ENCODE assay signal across 8 cellular contexts in genomic region chr18:49812321-49813070, GRCh38. TPM values are rescaled to one million over a fixed set of nuclear protein-coding genes. Genes with fewer than 3 reads are reported as not detected.
A peak's percentile ranks its signal among the peaks of the same experiment; 100 is the strongest.
DNase-seq lines count a peak whose midpoint lies in the region; ATAC-seq and TF ChIP-seq lines count a peak whose summit lies in the region.

No MANE protein-coding gene starts in this region.

- H3K27ac ChIP-seq in AG04450 (ENCODE audit: low read depth, low read length), result peak overlapping the region; percentile 43
- H3K27ac ChIP-seq in HEK293 (ENCODE audit: extremely low read depth, low read depth, low read length), result peak overlapping the region; percentile 96

- H3K9me3 Mint-ChIP-seq in activated T-helper 2 cell treated with anti-CD3 and anti-CD28 coated beads, Interferon-gamma antibody, Interleukin-2, Interleukin-4, amounts not matched to agents 10 μg/mL and 5 μg/mL and 100 μg/mL, durations not matched to agents 14 hours and 24 hours and 36 hours, result peaks cover 19% of the 10 kb centered on the region
- H3K9me3 Mint-ChIP-seq in stimulated activated naive CD8-positive, alpha-beta T cell treated with anti-CD3 and anti-CD28 coated beads, Interleukin-15, amount 100 ng/mL, for 72 hours, result peaks cover 12 to 14% of the 10 kb centered on the region in 2 donors

- peaks cover 57% of the 10 kb centered on the region for H3K36me3 Mint-ChIP-seq in activated T-helper 2 cell treated with anti-CD3 and anti-CD28 coated beads, Interferon-gamma antibody, Interleukin-2, Interleukin-4, amounts not matched to agents 10 μg/mL and 5 μg/mL and 100 μg/mL, durations not matched to agents 14 hours and 24 hours and 36 hours (ENCODE audit: low read depth)

- H3K9me3 ChIP-seq in AG04450 (ENCODE audit: control insufficient read depth, insufficient read depth, low read length), result no peaks in the 10 kb centered on the region; the same call in none of the 2 replicates
- H3K9me3 ChIP-seq in HEK293 (ENCODE audit: control insufficient read depth, insufficient read depth, low read depth, low read length), result no peaks in the 10 kb centered on the region
- no peaks in the 10 kb centered on the region for H3K9me3 ChIP-seq in iPS-18c (ENCODE audit: control insufficient read depth, insufficient read depth, low read length)

- peaks cover 22% of the 10 kb centered on the region for H3K4me1 ChIP-seq in HEK293 (ENCODE audit: control insufficient read depth, insufficient read depth, low read length)

- TF ChIP-seq CTCF in AG04450 (IDR thresholded peaks at IDR 0.05; ENCODE audit: low read depth, low read length) (no peak), HEK293 (tag by site-specific recombination; IDR thresholded peaks at IDR 0.05) (no peak), GM10248 (IDR thresholded peaks at IDR 0.05; ENCODE audit: control extremely low read depth, extremely low read depth, low read depth, missing control alignments) (no peak)

- peak overlapping the region; percentile 89 for H3K4me3 Mint-ChIP-seq in activated T-helper 2 cell treated with anti-CD3 and anti-CD28 coated beads, Interferon-gamma antibody, Interleukin-2, Interleukin-4, amounts not matched to agents 10 μg/mL and 5 μg/mL and 100 μg/mL, durations not matched to agents 14 hours and 24 hours and 36 hours (ENCODE audit: low read depth)
- peak overlapping the region; percentile 90 to 91 for H3K4me3 Mint-ChIP-seq in stimulated activated naive CD8-positive, alpha-beta T cell treated with anti-CD3 and anti-CD28 coated beads, Interleukin-15, amount 100 ng/mL, for 72 hours

- H3K36me3 ChIP-seq in HEK293 (ENCODE audit: control insufficient read depth in 2 of 2, insufficient read depth in 1 of 2, low read length in 2 of 2), result no peaks in the 10 kb centered on the region; a peak in 1 of 3 replicates

- peaks cover 44% of the 10 kb centered on the region for H3K4me1 Mint-ChIP-seq in activated T-helper 2 cell treated with anti-CD3 and anti-CD28 coated beads, Interferon-gamma antibody, Interleukin-2, Interleukin-4, amounts not matched to agents 10 μg/mL and 5 μg/mL and 100 μg/mL, durations not matched to agents 14 hours and 24 hours and 36 hours (ENCODE audit: low read depth)
- peaks cover 24% of the 10 kb centered on the region for H3K4me1 Mint-ChIP-seq in stimulated activated naive CD8-positive, alpha-beta T cell treated with anti-CD3 and anti-CD28 coated beads, Interleukin-15, amount 100 ng/mL, for 72 hours

- POLR2A ChIA-PET in AG04450 (lab: Yijun Ruan, JAX), result no interaction called here
- POLR2A ChIA-PET in HEK293 (lab: Yijun Ruan, JAX), result interaction anchor here (0.7 to 1.4 kb wide), 4 partner anchors 23 to 325 kb away, joined by 4 to 5 read pairs (median 4); partner anchors contain the start of gene C18orf32
- POLR2A ChIA-PET in GM10248 (lab: Yijun Ruan, JAX), result no interaction called here

- CTCF ChIA-PET in AG04450 (lab: Charles Lee) (interaction anchor here (0.6 to 2.4 kb wide), 6 partner anchors 28 to 616 kb away, joined by 3 to 8 read pairs (median 4); no protein-coding TSS in a partner anchor), HEK293 (lab: Yijun Ruan, JAX) (interaction anchor here (0.7 to 1.9 kb wide), 2 partner anchors 49 to 207 kb away, joined by 4 to 7 read pairs; no protein-coding TSS in a partner anchor), GM10248 (lab: Yijun Ruan, JAX) (interaction anchor here (1.4 to 1.7 kb wide), 2 partner anchors 21 to 27 kb away, joined by 3 to 4 read pairs; no protein-coding TSS in a partner anchor)

- intact Hi-C loops in activated T-helper 2 cell treated with anti-CD3 and anti-CD28 coated beads, Interferon-gamma antibody, Interleukin-2, Interleukin-4, amounts not matched to agents 10 μg/mL and 5 μg/mL and 100 μg/mL, durations not matched to agents 14 hours and 24 hours and 36 hours (cut with micrococcal nuclease), result loop anchor here (1.0 to 10.0 kb wide), 7 partner anchors 24 to 860 kb away; partner anchors contain the start of genes C18orf32, CXXC1, MBD1 and SKA1

- no peak for ATAC-seq in stimulated activated naive CD8-positive, alpha-beta T cell treated with anti-CD3 and anti-CD28 coated beads, Interleukin-15, amount 100 ng/mL, for 72 hours
- no peak for ATAC-seq in GM19397 (IDR thresholded peaks at IDR 0.05; ENCODE audit: unreplicated experiment)

- H3K4me3 ChIP-seq in AG04450 (ENCODE audit: low read depth, low read length) (peak overlapping the region; percentile 83), HEK293 (ENCODE audit: low read depth, low read length) (peak overlapping the region; percentile 76), iPS-18c (ENCODE audit: insufficient read depth, low read depth, low read length) (peak overlapping the region; percentile 92)

- no peak for DNase-seq in AG04450 (ENCODE audit: low read depth, low spot score)
- no peak for DNase-seq in activated T-helper 2 cell treated with anti-CD3 and anti-CD28 coated beads, Interferon-gamma antibody, Interleukin-2, Interleukin-4, amounts not matched to agents 10 μg/mL and 5 μg/mL and 100 μg/mL, durations not matched to agents 14 hours and 24 hours and 36 hours (ENCODE audit: low spot score)
- no peak for DNase-seq in stimulated activated naive CD8-positive, alpha-beta T cell treated with anti-CD3 and anti-CD28 coated beads, Interleukin-15, amount 100 ng/mL, for 72 hours
- DNase-seq in stimulated activated CD4-positive, alpha-beta T cell treated with anti-CD3 and anti-CD28 coated beads, Interleukin-4, amount 100 ng/mL, for 1 hour, result no peak
- DNase-seq in GM10248 (ENCODE audit: extremely low spot score), result no peak

- no peaks in the 10 kb centered on the region for H3K27me3 Mint-ChIP-seq in activated T-helper 2 cell treated with anti-CD3 and anti-CD28 coated beads, Interferon-gamma antibody, Interleukin-2, Interleukin-4, amounts not matched to agents 10 μg/mL and 5 μg/mL and 100 μg/mL, durations not matched to agents 14 hours and 24 hours and 36 hours (ENCODE audit: low read depth)
- no peaks in the 10 kb centered on the region for H3K27me3 Mint-ChIP-seq in stimulated activated naive CD8-positive, alpha-beta T cell treated with anti-CD3 and anti-CD28 coated beads, Interleukin-15, amount 100 ng/mL, for 72 hours

- H3K27ac Mint-ChIP-seq in activated T-helper 2 cell treated with anti-CD3 and anti-CD28 coated beads, Interferon-gamma antibody, Interleukin-2, Interleukin-4, amounts not matched to agents 10 μg/mL and 5 μg/mL and 100 μg/mL, durations not matched to agents 14 hours and 24 hours and 36 hours, result peak overlapping the region; percentile 98
- H3K27ac Mint-ChIP-seq in stimulated activated naive CD8-positive, alpha-beta T cell treated with anti-CD3 and anti-CD28 coated beads, Interleukin-15, amount 100 ng/mL, for 72 hours, result peak overlapping the region; percentile 97 to 99

- H3K27me3 ChIP-seq in AG04450 (ENCODE audit: control insufficient read depth, insufficient read depth, low read length), result no peaks in the 10 kb centered on the region

TF ChIP-seq in HEK293, 187 proteins besides CTCF, POLR2A, EP300 and RAD21 (continues in another document):
- peak; percentile 86 for TF ChIP-seq SP7 (tag by site-specific recombination; IDR thresholded peaks at IDR 0.05)
- peak; percentile 26; the same call in 1 of the 2 replicates for TF ChIP-seq GLIS1 (tag by site-specific recombination; IDR thresholded peaks at IDR 0.05)
- 0 out of 2 replicates have a peak, but pooled peaks have one; percentile 9 for TF ChIP-seq ZXDB (tag by site-specific recombination; IDR thresholded peaks at IDR 0.05)
- peak; percentile 64 for TF ChIP-seq ZNF692 (tag by site-specific recombination; IDR thresholded peaks at IDR 0.05)
- TF ChIP-seq, protein P1, sequence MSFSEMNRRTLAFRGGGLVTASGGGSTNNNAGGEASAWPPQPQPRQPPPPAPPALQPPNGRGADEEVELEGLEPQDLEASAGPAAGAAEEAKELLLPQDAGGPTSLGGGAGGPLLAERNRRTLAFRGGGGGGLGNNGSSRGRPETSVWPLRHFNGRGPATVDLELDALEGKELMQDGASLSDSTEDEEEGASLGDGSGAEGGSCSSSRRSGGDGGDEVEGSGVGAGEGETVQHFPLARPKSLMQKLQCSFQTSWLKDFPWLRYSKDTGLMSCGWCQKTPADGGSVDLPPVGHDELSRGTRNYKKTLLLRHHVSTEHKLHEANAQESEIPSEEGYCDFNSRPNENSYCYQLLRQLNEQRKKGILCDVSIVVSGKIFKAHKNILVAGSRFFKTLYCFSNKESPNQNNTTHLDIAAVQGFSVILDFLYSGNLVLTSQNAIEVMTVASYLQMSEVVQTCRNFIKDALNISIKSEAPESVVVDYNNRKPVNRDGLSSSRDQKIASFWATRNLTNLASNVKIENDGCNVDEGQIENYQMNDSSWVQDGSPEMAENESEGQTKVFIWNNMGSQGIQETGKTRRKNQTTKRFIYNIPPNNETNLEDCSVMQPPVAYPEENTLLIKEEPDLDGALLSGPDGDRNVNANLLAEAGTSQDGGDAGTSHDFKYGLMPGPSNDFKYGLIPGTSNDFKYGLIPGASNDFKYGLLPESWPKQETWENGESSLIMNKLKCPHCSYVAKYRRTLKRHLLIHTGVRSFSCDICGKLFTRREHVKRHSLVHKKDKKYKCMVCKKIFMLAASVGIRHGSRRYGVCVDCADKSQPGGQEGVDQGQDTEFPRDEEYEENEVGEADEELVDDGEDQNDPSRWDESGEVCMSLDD (tag by site-specific recombination; IDR thresholded peaks at IDR 0.05), result peak; percentile 38; the same call in 1 of the 2 replicates
- no peak for TF ChIP-seq ZNF654 (tag by site-specific recombination; IDR thresholded peaks at IDR 0.05; ENCODE audit: low read depth)

RNA-seq across cellular contexts. Expression of gene ACAA2, which starts 0.8 kb away (rescaled TPM):
- polyA plus RNA-seq in AG04450 (2011; rRNA removed), result 33.8 and 34.7 TPM in 2 replicates
- polyA minus RNA-seq in AG04450 (2011; rRNA and poly(A)+ RNA removed), result 19.8 and 22.0 TPM in 2 replicates
- 82.9 and 85.7 TPM in 2 replicates for total RNA-seq in activated T-helper 2 cell treated with anti-CD3 and anti-CD28 coated beads, Interferon-gamma antibody, Interleukin-2, Interleukin-4, amounts not matched to agents 10 μg/mL and 5 μg/mL and 100 μg/mL, durations not matched to agents 14 hours and 24 hours and 36 hours
